Comparison of ENCODE assay signal across 1 cellular context in the genomic region with DNA sequence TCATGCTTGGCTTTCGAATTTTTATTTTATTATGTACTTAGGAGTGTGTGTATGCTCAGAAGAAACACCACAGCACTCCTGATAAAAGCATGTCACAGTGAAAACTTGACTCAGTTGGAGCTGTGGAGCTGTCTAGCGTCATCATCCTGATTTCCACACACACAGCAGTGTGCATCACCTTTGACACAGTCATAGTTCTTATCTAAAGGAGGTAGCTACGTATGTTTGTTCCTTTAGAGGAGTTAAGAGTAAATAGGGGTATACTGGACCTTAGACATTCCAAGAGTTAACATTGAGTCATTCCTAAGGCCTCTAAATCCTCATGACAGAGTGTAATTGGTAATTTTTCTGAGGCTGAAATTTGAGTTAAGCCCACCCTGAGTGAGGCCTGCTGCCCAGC.
TF ChIP-seq lines count a peak whose summit lies in the region.

No MANE protein-coding gene starts in this region.

TF ChIP-seq in K562, 482 proteins besides CTCF, POLR2A, EP300 and RAD21 (continued from another document):
- TF ChIP-seq, protein P1, sequence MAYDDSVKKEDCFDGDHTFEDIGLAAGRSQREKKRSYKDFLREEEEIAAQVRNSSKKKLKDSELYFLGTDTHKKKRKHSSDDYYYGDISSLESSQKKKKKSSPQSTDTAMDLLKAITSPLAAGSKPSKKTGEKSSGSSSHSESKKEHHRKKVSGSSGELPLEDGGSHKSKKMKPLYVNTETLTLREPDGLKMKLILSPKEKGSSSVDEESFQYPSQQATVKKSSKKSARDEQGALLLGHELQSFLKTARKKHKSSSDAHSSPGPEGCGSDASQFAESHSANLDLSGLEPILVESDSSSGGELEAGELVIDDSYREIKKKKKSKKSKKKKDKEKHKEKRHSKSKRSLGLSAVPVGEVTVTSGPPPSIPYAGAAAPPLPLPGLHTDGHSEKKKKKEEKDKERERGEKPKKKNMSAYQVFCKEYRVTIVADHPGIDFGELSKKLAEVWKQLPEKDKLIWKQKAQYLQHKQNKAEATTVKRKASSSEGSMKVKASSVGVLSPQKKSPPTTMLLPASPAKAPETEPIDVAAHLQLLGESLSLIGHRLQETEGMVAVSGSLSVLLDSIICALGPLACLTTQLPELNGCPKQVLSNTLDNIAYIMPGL (CRISPR knock-in tag; IDR thresholded peaks at IDR 0.05), result no peak
- TF ChIP-seq ZEB2 (IDR thresholded peaks at IDR 0.05), result peak; percentile 17; the same call in 1 of the 2 replicates
- TF ChIP-seq HMG20B (CRISPR knock-in tag; IDR thresholded peaks at IDR 0.05), result no peak
- peak; percentile 53; the same call in 1 of the 2 replicates for TF ChIP-seq JUN (IDR thresholded peaks at IDR 0.05; ENCODE audit: borderline replicate concordance, low read depth, low read length)
- no peak for TF ChIP-seq JUN (CRISPR knock-in tag; IDR thresholded peaks at IDR 0.05; ENCODE audit: borderline replicate concordance)
- TF ChIP-seq, protein P2, sequence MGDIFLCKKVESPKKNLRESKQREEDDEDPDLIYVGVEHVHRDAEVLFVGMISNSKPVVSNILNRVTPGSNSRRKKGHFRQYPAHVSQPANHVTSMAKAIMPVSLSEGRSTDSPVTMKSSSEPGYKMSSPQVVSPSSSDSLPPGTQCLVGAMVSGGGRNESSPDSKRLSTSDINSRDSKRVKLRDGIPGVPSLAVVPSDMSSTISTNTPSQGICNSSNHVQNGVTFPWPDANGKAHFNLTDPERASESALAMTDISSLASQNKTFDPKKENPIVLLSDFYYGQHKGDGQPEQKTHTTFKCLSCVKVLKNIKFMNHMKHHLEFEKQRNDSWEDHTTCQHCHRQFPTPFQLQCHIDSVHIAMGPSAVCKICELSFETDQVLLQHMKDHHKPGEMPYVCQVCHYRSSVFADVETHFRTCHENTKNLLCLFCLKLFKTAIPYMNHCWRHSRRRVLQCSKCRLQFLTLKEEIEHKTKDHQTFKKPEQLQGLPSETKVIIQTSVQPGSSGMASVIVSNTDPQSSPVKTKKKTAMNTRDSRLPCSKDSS (IDR thresholded peaks at IDR 0.05; ENCODE audit: low read depth, partially characterized antibody), result no peak
- TF ChIP-seq KLF16 (IDR thresholded peaks at IDR 0.05), result no peak
- TF ChIP-seq ATF3 (IDR thresholded peaks at IDR 0.05), result peak; percentile 66
- TF ChIP-seq ATF3 (CRISPR knock-in tag; conservative IDR thresholded peaks at IDR 0.05), result no peak
- TF ChIP-seq NR2C2 (CRISPR knock-in tag; IDR thresholded peaks at IDR 0.05), result no peak
- TF ChIP-seq NR2C2 (tag; IDR thresholded peaks at IDR 0.05), result 0 out of 2 replicates have a peak, but pooled peaks have one; percentile 13
- peak; percentile 61; the same call in 1 of the 2 replicates for TF ChIP-seq FOSL1 (tag; conservative IDR thresholded peaks at IDR 0.05)
- no peak for TF ChIP-seq MYNN (IDR thresholded peaks at IDR 0.05)
- no peak for TF ChIP-seq MYNN (CRISPR knock-in tag; IDR thresholded peaks at IDR 0.05)
- no peak for TF ChIP-seq ZNF512 (tag; IDR thresholded peaks at IDR 0.05)
- no peak for TF ChIP-seq ATF1 (CRISPR knock-in tag; IDR thresholded peaks at IDR 0.05)
- peak; percentile 40; the same call in 1 of the 2 replicates for TF ChIP-seq ATF1 (tag; IDR thresholded peaks at IDR 0.05)
- TF ChIP-seq ARID1B (IDR thresholded peaks at IDR 0.05), result peak; percentile 17; the same call in 1 of the 2 replicates
- TF ChIP-seq CREM (IDR thresholded peaks at IDR 0.05; ENCODE audit: low read depth), result peak; percentile 60
